30 cellular contexts compared by ENCODE assay signal in genomic region chr16:27361987-27362386, GRCh38. TPM values are rescaled to one million over a fixed set of nuclear protein-coding genes. Genes with fewer than 3 reads are reported as not detected.
DNase-seq lines count a peak whose midpoint lies in the region; ATAC-seq and TF ChIP-seq lines count a peak whose summit lies in the region.
"Had no signal": no experiment of that assay in that cellular context is flagged by ENCODE, and none has a peak within 500 bp of the region (broad histone marks: within the 10 kb centered on the region; RNA-seq: fewer than 3 reads in every experiment).

No MANE protein-coding gene starts in this region.

- no peak for DNase-seq in activated CD4-positive, alpha-beta T cell treated with anti-CD3 and anti-CD28 coated beads for 36 hours
- DNase-seq in activated CD4-positive, alpha-beta T cell treated with anti-CD3 and anti-CD28 coated beads, Interleukin-2, amount 50 U/mL, for 48 hours: no peak
- no peak for DNase-seq in CD8-positive, alpha-beta memory T cell
- DNase-seq in naive thymus-derived CD4-positive, alpha-beta T cell: no peak
- DNase-seq in NCI-H748 (lab: John Stamatoyannopoulos, UW; ENCODE audit: unreplicated experiment): no peak
- DNase-seq in suprapubic skin (ENCODE audit: low spot score in 2 of 2): no peak
- DNase-seq: activated CD4-positive, CD25-positive, alpha-beta regulatory T cell; caudate nucleus; DMS 273 treated with DMSO at 0.1 percent for 48 hours; heart right ventricle; mesendoderm; MG63; NCI-H1417; NCI-H2107; NCI-H524; pancreas; spleen; stimulated activated CD4-positive, alpha-beta T cell treated with anti-CD3 and anti-CD28 coated beads, Interleukin-4, amount 100 ng/mL, for 1 hour; T1000; trophoblast cell had no signal

- no peaks in the 10 kb centered on the region for H3K27me3 Mint-ChIP-seq in activated CD4-positive, alpha-beta T cell treated with anti-CD3 and anti-CD28 coated beads for 36 hours
- no peaks in the 10 kb centered on the region for H3K27me3 Mint-ChIP-seq in CD8-positive, alpha-beta memory T cell
- no peaks in the 10 kb centered on the region for H3K27me3 Mint-ChIP-seq in activated T-helper 17 cell treated with anti-CD3 and anti-CD28 coated beads, Interleukin-2, amount 50 U/mL, for 72 hours
- no peaks in the 10 kb centered on the region for H3K27me3 Mint-ChIP-seq in naive thymus-derived CD4-positive, alpha-beta T cell

- no peak for TF ChIP-seq EP300 in suprapubic skin (IDR thresholded peaks at IDR 0.05)

- no peak overlapping the region for H3K4me3 ChIP-seq in CD8-positive, alpha-beta memory T cell (ENCODE audit: low read length)
- no peak overlapping the region for H3K4me3 ChIP-seq in naive thymus-derived CD4-positive, alpha-beta T cell (ENCODE audit: low read length)
- no peak overlapping the region for H3K4me3 ChIP-seq in suprapubic skin
- H3K4me3 ChIP-seq: A549, ascending aorta, HAP-1, heart right ventricle, K562, MG63, pancreas, right atrium auricular region, SJSA1, spleen had no signal

- intact Hi-C loops in activated CD4-positive, alpha-beta T cell treated with anti-CD3 and anti-CD28 coated beads for 36 hours (cut with DNase I, micrococcal nuclease): no loop called here
- intact Hi-C loops in naive thymus-derived CD4-positive, alpha-beta T cell (cut with micrococcal nuclease): no loop called here

- TF ChIP-seq POLR2A in suprapubic skin (IDR thresholded peaks at IDR 0.05): no peak

- no peaks in the 10 kb centered on the region for H3K9me3 ChIP-seq in CD8-positive, alpha-beta memory T cell (ENCODE audit: low read length)
- no peaks in the 10 kb centered on the region for H3K9me3 ChIP-seq in naive thymus-derived CD4-positive, alpha-beta T cell (ENCODE audit: control insufficient read depth in 2 of 3, low read length in 3 of 3)
- no peaks in the 10 kb centered on the region for H3K9me3 ChIP-seq in suprapubic skin
- H3K9me3 ChIP-seq: ascending aorta, HAP-1, pancreas, right atrium auricular region, SJSA1 had no signal

- peaks cover 41% of the 10 kb centered on the region for H3K36me3 ChIP-seq in CD8-positive, alpha-beta memory T cell (ENCODE audit: insufficient read depth, low read length)
- peaks cover 7 to 67% (median 27%) of the 10 kb centered on the region in 3 experiments for H3K36me3 ChIP-seq in naive thymus-derived CD4-positive, alpha-beta T cell (ENCODE audit: control insufficient read depth in 2 of 3, insufficient read depth in 3 of 3, low read length in 3 of 3)
- H3K36me3 ChIP-seq in suprapubic skin: peaks cover 62% of the 10 kb centered on the region
- H3K36me3 ChIP-seq: HAP-1 had no signal

- peaks cover 88% of the 10 kb centered on the region for H3K36me3 Mint-ChIP-seq in activated CD4-positive, alpha-beta T cell treated with anti-CD3 and anti-CD28 coated beads for 36 hours (ENCODE audit: low read depth)
- peaks cover 14 to 75% (median 27%) of the 10 kb centered on the region in 3 donors for H3K36me3 Mint-ChIP-seq in CD8-positive, alpha-beta memory T cell
- peaks cover 88% of the 10 kb centered on the region for H3K36me3 Mint-ChIP-seq in activated T-helper 17 cell treated with anti-CD3 and anti-CD28 coated beads, Interleukin-2, amount 50 U/mL, for 72 hours (ENCODE audit: low read depth)
- H3K36me3 Mint-ChIP-seq in naive thymus-derived CD4-positive, alpha-beta T cell: peaks cover 18 to 65% (median 34%) of the 10 kb centered on the region in 5 donors

- H3K27me3 ChIP-seq in CD8-positive, alpha-beta memory T cell (ENCODE audit: insufficient read depth, low read length, poor library complexity, severe bottlenecking): no peaks in the 10 kb centered on the region
- H3K27me3 ChIP-seq in naive thymus-derived CD4-positive, alpha-beta T cell (ENCODE audit: control insufficient read depth in 2 of 2, insufficient read depth in 2 of 2, low read length in 2 of 2): no peaks in the 10 kb centered on the region
- H3K27me3 ChIP-seq in suprapubic skin: no peaks in the 10 kb centered on the region
- H3K27me3 ChIP-seq: ascending aorta, heart right ventricle, MG63, pancreas, right atrium auricular region, SJSA1, spleen had no signal

- ATAC-seq in activated CD4-positive, alpha-beta T cell treated with anti-CD3 and anti-CD28 coated beads for 36 hours: no peak
- no peak for ATAC-seq in activated T-helper 17 cell treated with anti-CD3 and anti-CD28 coated beads, Interleukin-2, amount 50 U/mL, for 72 hours (replicated peaks)
- no peak for ATAC-seq in naive thymus-derived CD4-positive, alpha-beta T cell
- ATAC-seq in HG03342 (IDR thresholded peaks at IDR 0.05; ENCODE audit: unreplicated experiment): no peak
- ATAC-seq: A549, heart right ventricle, K562, left lobe of liver, pancreas had no signal

- peaks cover 47% of the 10 kb centered on the region for H3K4me1 Mint-ChIP-seq in activated CD4-positive, alpha-beta T cell treated with anti-CD3 and anti-CD28 coated beads for 36 hours
- peaks cover 7 to 39% (median 20%) of the 10 kb centered on the region in 3 donors for H3K4me1 Mint-ChIP-seq in CD8-positive, alpha-beta memory T cell
- H3K4me1 Mint-ChIP-seq in activated T-helper 17 cell treated with anti-CD3 and anti-CD28 coated beads, Interleukin-2, amount 50 U/mL, for 72 hours: peaks cover 4% of the 10 kb centered on the region
- peaks cover 7 to 53% (median 47%) of the 10 kb centered on the region in 7 donors for H3K4me1 Mint-ChIP-seq in naive thymus-derived CD4-positive, alpha-beta T cell

- H3K4me3 Mint-ChIP-seq in activated CD4-positive, alpha-beta T cell treated with anti-CD3 and anti-CD28 coated beads for 36 hours: no peak overlapping the region
- H3K4me3 Mint-ChIP-seq in CD8-positive, alpha-beta memory T cell: no peak overlapping the region
- H3K4me3 Mint-ChIP-seq in activated T-helper 17 cell treated with anti-CD3 and anti-CD28 coated beads, Interleukin-2, amount 50 U/mL, for 72 hours: no peak overlapping the region
- H3K4me3 Mint-ChIP-seq in naive thymus-derived CD4-positive, alpha-beta T cell: peak overlapping the region in 2 of 10 donors; percentile 12 to 55

- H3K4me1 ChIP-seq in CD8-positive, alpha-beta memory T cell (ENCODE audit: insufficient read depth, low read length): peaks cover 24% of the 10 kb centered on the region
- peaks cover 5 to 21% of the 10 kb centered on the region in 2 donors for H3K4me1 ChIP-seq in naive thymus-derived CD4-positive, alpha-beta T cell (ENCODE audit: control insufficient read depth in 2 of 2, insufficient read depth in 2 of 2, low read length in 2 of 2)
- H3K4me1 ChIP-seq in suprapubic skin: peaks cover 7% of the 10 kb centered on the region
- H3K4me1 ChIP-seq: ascending aorta, HAP-1 had no signal

- H3K9me3 Mint-ChIP-seq in activated CD4-positive, alpha-beta T cell treated with anti-CD3 and anti-CD28 coated beads for 36 hours (ENCODE audit: low read depth): peaks cover 1% of the 10 kb centered on the region
- no peaks in the 10 kb centered on the region for H3K9me3 Mint-ChIP-seq in CD8-positive, alpha-beta memory T cell
- H3K9me3 Mint-ChIP-seq in activated T-helper 17 cell treated with anti-CD3 and anti-CD28 coated beads, Interleukin-2, amount 50 U/mL, for 72 hours: no peaks in the 10 kb centered on the region
- no peaks in the 10 kb centered on the region for H3K9me3 Mint-ChIP-seq in naive thymus-derived CD4-positive, alpha-beta T cell

- POLR2A ChIA-PET in activated CD4-positive, alpha-beta T cell treated with anti-CD3 and anti-CD28 coated beads for 36 hours (lab: Charles Lee): interaction anchor here (0.8 kb wide), 1 partner anchor 97 kb away, joined by 5 read pairs; no protein-coding TSS in a partner anchor
- POLR2A ChIA-PET in CD8-positive, alpha-beta memory T cell (lab: Charles Lee): no interaction called here
- POLR2A ChIA-PET in naive thymus-derived CD4-positive, alpha-beta T cell (lab: Charles Lee): interaction anchor here (0.7 to 1.6 kb wide), 3 partner anchors 93 to 174 kb away, joined by 3 to 4 read pairs (median 3); no protein-coding TSS in a partner anchor

- WGBS in suprapubic skin: 92% methylated on average over 3 of the region's 3 CpGs

- CTCF ChIA-PET in activated CD4-positive, alpha-beta T cell treated with anti-CD3 and anti-CD28 coated beads for 36 hours (lab: Charles Lee): interaction anchor here (1.0 to 2.0 kb wide), 2 partner anchors 13 to 127 kb away, joined by 3 to 8 read pairs; no protein-coding TSS in a partner anchor
- CTCF ChIA-PET in CD8-positive, alpha-beta memory T cell (lab: Charles Lee): interaction anchor here (1.2 kb wide), 1 partner anchor 131 kb away, joined by 4 read pairs; no protein-coding TSS in a partner anchor
- CTCF ChIA-PET in naive thymus-derived CD4-positive, alpha-beta T cell (lab: Charles Lee): interaction anchor here (0.8 to 1.0 kb wide), 2 partner anchors 163 to 206 kb away, joined by 3 read pairs; no protein-coding TSS in a partner anchor

- TF ChIP-seq CTCF in suprapubic skin (IDR thresholded peaks at IDR 0.05): no peak

- no peak overlapping the region for H3K27ac ChIP-seq in CD8-positive, alpha-beta memory T cell (ENCODE audit: low read depth, low read length)
- H3K27ac ChIP-seq in naive thymus-derived CD4-positive, alpha-beta T cell (ENCODE audit: low read depth, low read length): no peak overlapping the region
- H3K27ac ChIP-seq in suprapubic skin: no peak overlapping the region
- H3K27ac ChIP-seq: ascending aorta, heart right ventricle, pancreas, right atrium auricular region, SJSA1 had no signal

- H3K27ac Mint-ChIP-seq in activated CD4-positive, alpha-beta T cell treated with anti-CD3 and anti-CD28 coated beads for 36 hours: peak overlapping the region; percentile 75
- H3K27ac Mint-ChIP-seq in CD8-positive, alpha-beta memory T cell: peak overlapping the region in 7 of 8 donors; percentile 1 to 75 (median 44)
- H3K27ac Mint-ChIP-seq in activated T-helper 17 cell treated with anti-CD3 and anti-CD28 coated beads, Interleukin-2, amount 50 U/mL, for 72 hours: peak overlapping the region; percentile 10
- peak overlapping the region; percentile 20 to 93 (median 83) for H3K27ac Mint-ChIP-seq in naive thymus-derived CD4-positive, alpha-beta T cell

RNA-seq across cellular contexts. Expression of gene IL21R, which starts 40.0 kb away (rescaled TPM):
- total RNA-seq in activated CD4-positive, alpha-beta T cell treated with anti-CD3 and anti-CD28 coated beads for 36 hours: 10 to 100 TPM; 61.8 to 73.5 TPM
- total RNA-seq in CD8-positive, alpha-beta memory T cell: 10 to 100 TPM; 80.5 to 84.5 TPM
- 53.7 TPM for polyA plus RNA-seq in CD8-positive, alpha-beta memory T cell
- 10 to 100 TPM; 41.8 to 53.6 TPM for total RNA-seq in activated T-helper 17 cell treated with anti-CD3 and anti-CD28 coated beads, Interleukin-2, amount 50 U/mL, for 72 hours
- 10 to 100 TPM; 24.6 to 40.9 (median 31.4) TPM for total RNA-seq in naive thymus-derived CD4-positive, alpha-beta T cell
- polyA plus RNA-seq in naive thymus-derived CD4-positive, alpha-beta T cell: 10 to 100 TPM; 37.1 to 52.1 TPM
- total RNA-seq in suprapubic skin: 1 to 10 TPM in 1 of 4 donors, under 1 TPM in 3; 0.08 to 1.2 (median 0.23) TPM
- total RNA-seq: epithelial cell of proximal tubule had no signal

RNA-seq across cellular contexts. Expression of gene IL4R, which starts 48.2 kb away (rescaled TPM):
- total RNA-seq in activated CD4-positive, alpha-beta T cell treated with anti-CD3 and anti-CD28 coated beads for 36 hours: 100 to 1,000 TPM; 185 to 229 TPM
- 100 to 1,000 TPM; 140 to 142 TPM for total RNA-seq in CD8-positive, alpha-beta memory T cell
- polyA plus RNA-seq in CD8-positive, alpha-beta memory T cell: 41.6 TPM
- 100 to 1,000 TPM; 163 to 216 TPM for total RNA-seq in activated T-helper 17 cell treated with anti-CD3 and anti-CD28 coated beads, Interleukin-2, amount 50 U/mL, for 72 hours
- 100 to 1,000 TPM; 158 to 498 (median 198) TPM for total RNA-seq in naive thymus-derived CD4-positive, alpha-beta T cell
- 100 to 1,000 TPM in 1 of 2 donors, 10 to 100 TPM in 1; 99.8 to 128 TPM for polyA plus RNA-seq in naive thymus-derived CD4-positive, alpha-beta T cell
- 10 to 100 TPM; 27.2 to 32.8 (median 30.5) TPM for total RNA-seq in suprapubic skin

Comparison
In these comparisons a context has a peak if more than half of its experiments do, and no peak if none do; other contexts are left out.
1. H3K27ac Mint-ChIP-seq: peak in every context shown above with its lines; median percentile 83 in naive thymus-derived CD4-positive, alpha-beta T cell; 75 in activated CD4-positive, alpha-beta T cell treated with anti-CD3 and anti-CD28 coated beads for 36 hours; 44 in CD8-positive, alpha-beta memory T cell; 10 in activated T-helper 17 cell treated with anti-CD3 and anti-CD28 coated beads, Interleukin-2, amount 50 U/mL, for 72 hours.
2. RNA of gene IL21R, which starts 40.0 kb away (total RNA-seq): 80.5 to 84.5 TPM in CD8-positive, alpha-beta memory T cell, 61.8 to 73.5 TPM in activated CD4-positive, alpha-beta T cell treated with anti-CD3 and anti-CD28 coated beads for 36 hours, 41.8 to 53.6 TPM in activated T-helper 17 cell treated with anti-CD3 and anti-CD28 coated beads, Interleukin-2, amount 50 U/mL, for 72 hours and 24.6 to 40.9 TPM in naive thymus-derived CD4-positive, alpha-beta T cell; 0.08 to 1.2 TPM in suprapubic skin; every median in the first group is over 10 times any median in the second.
3. RNA of gene IL4R, which starts 48.2 kb away (total RNA-seq): 185 to 229 TPM in activated CD4-positive, alpha-beta T cell treated with anti-CD3 and anti-CD28 coated beads for 36 hours, 163 to 216 TPM in activated T-helper 17 cell treated with anti-CD3 and anti-CD28 coated beads, Interleukin-2, amount 50 U/mL, for 72 hours, 158 to 498 TPM in naive thymus-derived CD4-positive, alpha-beta T cell and 140 to 142 TPM in CD8-positive, alpha-beta memory T cell; 27.2 to 32.8 TPM in suprapubic skin; every median in the first group is over 4 times any median in the second.